1 cellular context compared by ENCODE assay signal in the genomic region with DNA sequence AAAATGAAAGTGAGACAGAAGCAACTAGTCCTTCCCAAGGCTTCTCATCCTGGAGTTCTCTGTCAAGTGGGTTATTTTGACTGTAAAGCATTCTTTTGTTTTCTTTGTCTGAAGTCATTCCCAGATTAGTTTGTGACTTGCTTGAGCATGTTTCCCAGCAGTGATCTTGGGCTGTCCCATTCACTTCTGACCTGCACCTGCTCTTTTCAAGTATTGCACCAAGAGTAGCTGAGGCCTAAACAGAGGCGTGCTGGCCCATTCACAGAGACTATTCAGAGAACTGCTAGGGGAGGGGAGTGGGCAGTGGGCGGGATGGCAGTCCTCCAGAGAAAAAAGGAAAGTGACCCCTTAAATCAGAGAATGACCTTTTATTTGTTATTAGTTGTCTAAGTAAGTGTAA.
A peak's percentile ranks its signal among the peaks of the same experiment; 100 is the strongest.
TF ChIP-seq lines count a peak whose summit lies in the region.

No MANE protein-coding gene starts in this region.

TF ChIP-seq in H1, 55 proteins besides CTCF, POLR2A, EP300 and RAD21:
- no peak for TF ChIP-seq FOSL1 (IDR thresholded peaks at IDR 0.05; ENCODE audit: insufficient read depth, low read depth, low read length)
- 0 out of 2 replicates have a peak, but pooled peaks have one; percentile 48 for TF ChIP-seq TCF12 (IDR thresholded peaks at IDR 0.05; ENCODE audit: low read depth, low read length)
